8 cellular contexts compared by ENCODE assay signal in the genomic region with DNA sequence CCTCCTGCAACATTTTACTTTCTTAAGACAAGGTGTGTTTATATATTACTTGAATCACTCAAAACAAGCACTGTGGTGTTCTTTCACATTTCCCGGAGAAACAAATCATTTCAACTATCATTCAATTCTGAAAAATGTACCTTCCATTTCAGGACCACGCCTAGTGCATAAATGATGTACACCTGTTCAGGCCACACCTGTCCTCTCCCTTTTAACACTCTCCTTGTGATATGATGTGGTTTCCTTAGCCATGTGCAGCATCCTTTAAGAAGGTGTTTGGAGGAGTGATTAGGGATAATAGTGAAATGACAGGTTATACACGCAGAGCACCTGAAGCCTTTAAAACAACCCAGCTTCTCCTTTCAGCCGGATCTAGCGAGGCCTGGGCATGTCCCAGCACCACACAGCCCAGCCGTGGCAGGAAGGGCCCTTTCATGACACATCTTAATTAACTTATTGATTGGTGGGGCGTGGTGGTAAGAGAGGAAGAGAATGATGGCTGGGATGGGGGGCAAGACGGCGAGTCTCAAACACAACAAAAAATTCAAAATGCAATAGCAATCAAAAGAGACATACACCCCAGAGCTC. TPM values are rescaled to one million over a fixed set of nuclear protein-coding genes. Genes with fewer than 3 reads are reported as not detected.
DNase-seq lines count a peak whose midpoint lies in the region; ATAC-seq and TF ChIP-seq lines count a peak whose summit lies in the region.

No MANE protein-coding gene starts in this region.

- peaks cover 55 to 76% of the 10 kb centered on the region in 2 donors for H3K27me3 Mint-ChIP-seq in effector memory CD8-positive, alpha-beta T cell
- H3K27me3 Mint-ChIP-seq in natural killer cell treated with Interleukin-12 subunit alpha and Interleukin-12 subunit beta and Interleukin-15 and Interleukin-18, amount 100 ng/mL, for 72 hours: peaks cover 50 to 59% of the 10 kb centered on the region in 2 donors

- H3K9me3 Mint-ChIP-seq in effector memory CD8-positive, alpha-beta T cell: no peaks in the 10 kb centered on the region
- H3K9me3 Mint-ChIP-seq in natural killer cell treated with Interleukin-12 subunit alpha and Interleukin-12 subunit beta and Interleukin-15 and Interleukin-18, amount 100 ng/mL, for 72 hours: no peaks in the 10 kb centered on the region

- H3K27me3 ChIP-seq in BE2C (no peaks in the 10 kb centered on the region), HUES64 (ENCODE audit: insufficient read depth, low read length) (peaks cover 41% of the 10 kb centered on the region)

- H3K4me1 Mint-ChIP-seq in effector memory CD8-positive, alpha-beta T cell (ENCODE audit: low read depth in 2 of 2): peaks cover 12 to 19% of the 10 kb centered on the region in 2 donors
- H3K4me1 Mint-ChIP-seq in natural killer cell treated with Interleukin-12 subunit alpha and Interleukin-12 subunit beta and Interleukin-15 and Interleukin-18, amount 100 ng/mL, for 72 hours (ENCODE audit: low read depth in 2 of 2): peaks cover 28 to 30% of the 10 kb centered on the region in 2 donors

- H3K27ac ChIP-seq in HUES64 (ENCODE audit: low read depth, low read length): no peak overlapping the region

- H3K4me3 ChIP-seq in BE2C (ENCODE audit: low read depth, low read length) (peak overlapping the region; percentile 75), HUES64 (ENCODE audit: low read length) (peak overlapping the region; percentile 69)

- H3K9me3 ChIP-seq in BE2C: no peaks in the 10 kb centered on the region
- H3K9me3 ChIP-seq in HUES64 (ENCODE audit: insufficient read depth, low read depth, low read length): no peaks in the 10 kb centered on the region

- TF ChIP-seq CTCF in BE2C (IDR thresholded peaks at IDR 0.05; ENCODE audit: low read depth, low read length): no peak

- no peak overlapping the region for H3K27ac Mint-ChIP-seq in effector memory CD8-positive, alpha-beta T cell
- peak overlapping the region in 1 of 2 donors; percentile 28 for H3K27ac Mint-ChIP-seq in natural killer cell treated with Interleukin-12 subunit alpha and Interleukin-12 subunit beta and Interleukin-15 and Interleukin-18, amount 100 ng/mL, for 72 hours

- H3K36me3 ChIP-seq in BE2C (no peaks in the 10 kb centered on the region; the same call in 1 of the 2 replicates), HUES64 (ENCODE audit: insufficient read depth, low read length) (no peaks in the 10 kb centered on the region)

- no peaks in the 10 kb centered on the region for H3K36me3 Mint-ChIP-seq in effector memory CD8-positive, alpha-beta T cell (ENCODE audit: insufficient read depth)
- no peaks in the 10 kb centered on the region for H3K36me3 Mint-ChIP-seq in natural killer cell treated with Interleukin-12 subunit alpha and Interleukin-12 subunit beta and Interleukin-15 and Interleukin-18, amount 100 ng/mL, for 72 hours

- no peak for ATAC-seq in effector memory CD8-positive, alpha-beta T cell (replicated peaks)
- no peak for ATAC-seq in natural killer cell treated with Interleukin-12 subunit alpha and Interleukin-12 subunit beta and Interleukin-15 and Interleukin-18, amount 100 ng/mL, for 72 hours
- ATAC-seq in HG02852 (IDR thresholded peaks at IDR 0.05; ENCODE audit: unreplicated experiment): no peak

- H3K4me1 ChIP-seq in BE2C (peaks cover 16% of the 10 kb centered on the region), HUES64 (ENCODE audit: insufficient read depth, low read length) (peaks cover 32% of the 10 kb centered on the region)

- peak overlapping the region; percentile 55 for H3K9ac ChIP-seq in HUES64 (ENCODE audit: low read depth, low read length)

- no peak for DNase-seq in BE2C
- DNase-seq in effector memory CD8-positive, alpha-beta T cell: no peak
- no peak for DNase-seq in natural killer cell treated with Interleukin-12 subunit alpha and Interleukin-12 subunit beta and Interleukin-15 and Interleukin-18, amount 100 ng/mL, for 72 hours (ENCODE audit: low spot score)
- no peak for DNase-seq in GM19240 (ENCODE audit: insufficient read length, low spot score)
- DNase-seq in HuH-7 (ENCODE audit: low spot score): no peak
- DNase-seq in central memory CD4-positive, alpha-beta T cell: no peak

- 56% methylated on average over 6 of the region's 9 CpGs for WGBS in HUES64

- peak overlapping the region; percentile 82 to 87 for H3K4me3 Mint-ChIP-seq in effector memory CD8-positive, alpha-beta T cell
- peak overlapping the region; percentile 85 for H3K4me3 Mint-ChIP-seq in natural killer cell treated with Interleukin-12 subunit alpha and Interleukin-12 subunit beta and Interleukin-15 and Interleukin-18, amount 100 ng/mL, for 72 hours

RNA-seq across cellular contexts. Expression of a gene that starts 26.9 kb away (rescaled TPM):
- polyA plus RNA-seq in BE2C (2012; ENCODE audit: insufficient read depth, insufficient read length, low read depth): 44.0 TPM
- polyA plus RNA-seq in HUES64 (2013, experiment 1 of 2): 41.5 TPM
- polyA plus RNA-seq in HUES64 (2013, experiment 2 of 2): 38.5 TPM
- total RNA-seq in natural killer cell treated with Interleukin-12 subunit alpha and Interleukin-12 subunit beta and Interleukin-15 and Interleukin-18, amount 100 ng/mL, for 72 hours: 10 to 100 TPM in 1 of 2 donors, 1 to 10 TPM in 1; 7.9 to 11.0 TPM
